Comparison of ENCODE assay signal across 8 cellular contexts in the genomic region with DNA sequence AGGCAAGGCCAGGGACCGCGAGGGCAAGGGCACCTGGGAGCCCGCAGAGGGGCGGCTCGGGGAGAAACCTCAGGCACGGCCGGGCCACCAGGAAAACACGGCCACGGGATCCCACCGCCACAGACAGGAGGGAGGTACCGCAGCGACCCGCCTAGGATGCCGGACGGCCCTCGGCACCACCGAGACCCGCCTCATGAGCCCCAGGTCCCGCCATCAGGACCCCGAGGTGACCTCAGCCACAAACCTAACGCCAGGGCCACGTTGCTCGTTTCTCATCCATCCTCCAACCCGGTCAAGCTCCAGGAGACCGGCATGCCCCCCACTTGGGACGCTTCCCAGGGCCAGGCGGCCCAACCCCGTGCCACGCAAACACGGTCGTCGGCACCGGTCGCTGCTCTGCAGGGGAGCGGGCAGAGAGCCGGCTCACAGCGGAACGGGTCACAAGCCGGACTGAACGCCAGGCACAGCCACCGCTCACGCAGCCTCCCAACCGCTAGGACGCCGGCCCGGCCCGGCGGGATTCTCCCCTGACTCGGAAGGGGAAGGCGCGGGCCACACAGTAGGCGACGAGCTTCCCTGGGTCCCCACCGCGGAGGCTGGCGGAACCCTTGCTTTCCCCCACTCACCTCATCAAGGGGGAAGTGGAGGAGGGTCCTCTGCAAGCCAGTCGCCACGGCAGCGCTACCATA.
DNase-seq lines count a peak whose midpoint lies in the region; ATAC-seq and TF ChIP-seq lines count a peak whose summit lies in the region.
"Not testable (repeated sequence)": the region's sequence is repeated elsewhere in the genome, so short reads cannot be mapped to it uniquely, and the experiment has no call there.

No MANE protein-coding gene starts in this region.

- H3K36me3 ChIP-seq in HUES6 (ENCODE audit: control insufficient read depth, insufficient read depth, low read length); adipocyte (ENCODE audit: control insufficient read depth, insufficient read depth, low read length, severe bottlenecking); ectodermal cell (ENCODE audit: control insufficient read depth, insufficient read depth, low read length); left ventricle myocardium inferior; right lobe of liver; thymus (ENCODE audit: control insufficient read depth, insufficient read depth): not testable (repeated sequence)

- not testable (repeated sequence) for TF ChIP-seq POLR2A in right lobe of liver (IDR thresholded peaks at IDR 0.05)

- H3K4me3 ChIP-seq in HUES6 (ENCODE audit: low read depth, low read length) (peak overlapping the region; percentile 41; the same call in 1 of the 2 replicates), adipocyte (ENCODE audit: low read length) (peak overlapping the region; percentile 47), ectodermal cell (ENCODE audit: insufficient read depth, low read depth, low read length) (peak overlapping the region; percentile 26), left ventricle myocardium inferior (peak overlapping the region; percentile 56), retinal pigment epithelial cell (ENCODE audit: low read length) (peak overlapping the region; percentile 30), thymus (ENCODE audit: low read length) (peak overlapping the region; percentile 18)
- H3K4me3 ChIP-seq in right lobe of liver: not testable (repeated sequence)

- WGBS in ectodermal cell, 2 experiments: 78 to 80% methylated on average over 59 of the region's 59 CpGs
- no CpG with 5 or more reads among the region's 59 CpGs for WGBS in right lobe of liver (ENCODE audit: insufficient coverage, low coverage, low lambda C conversion rate, missing lambda C conversion rate)
- WGBS in thymus: 6% methylated on average over 59 of the region's 59 CpGs

- H3K27ac ChIP-seq in HUES6 (ENCODE audit: low read depth, low read length); ectodermal cell (ENCODE audit: insufficient read depth, low read depth, low read length, poor library complexity, severe bottlenecking); left ventricle myocardium inferior (replicated peaks); right lobe of liver; thymus (ENCODE audit: low read depth): not testable (repeated sequence)

- not testable (repeated sequence) for TF ChIP-seq CTCF in left ventricle myocardium inferior (IDR thresholded peaks at IDR 0.05; ENCODE audit: borderline replicate concordance); right lobe of liver (IDR thresholded peaks at IDR 0.05); retinal pigment epithelial cell (conservative IDR thresholded peaks at IDR 0.05; ENCODE audit: low read depth, low read length)

- peaks cover 25% of the 10 kb centered on the region for H3K9me3 ChIP-seq in HUES6 (ENCODE audit: control insufficient read depth, insufficient read depth, low read depth, low read length)
- H3K9me3 ChIP-seq in adipocyte (ENCODE audit: control insufficient read depth, low read length); ectodermal cell (ENCODE audit: control insufficient read depth, low read length); left ventricle myocardium inferior (replicated peaks); right lobe of liver; thymus (ENCODE audit: control insufficient read depth): not testable (repeated sequence)

- DNase-seq in D341Med (ENCODE audit: low spot score) (peak; percentile 11), right lobe of liver (peak in 2 of 3 donors; percentile 38 to 47)
- not testable (repeated sequence) for DNase-seq in adipocyte (ENCODE audit: low read depth); left ventricle myocardium inferior; retinal pigment epithelial cell (ENCODE audit: low read depth)

- not testable (repeated sequence) for H3K9ac ChIP-seq in HUES6 (ENCODE audit: low read length); adipocyte (ENCODE audit: low read length)

- intact Hi-C loops in left ventricle myocardium inferior (cut with micrococcal nuclease); right lobe of liver (cut with DNase I): not testable (repeated sequence)

- H3K4me1 ChIP-seq in HUES6 (ENCODE audit: control insufficient read depth, insufficient read depth, low read length); adipocyte (ENCODE audit: control insufficient read depth, insufficient read depth, low read length); ectodermal cell (ENCODE audit: control insufficient read depth, insufficient read depth, low read length); left ventricle myocardium inferior; right lobe of liver; thymus (ENCODE audit: control insufficient read depth, insufficient read depth, low read length): not testable (repeated sequence)

- not testable (repeated sequence) for ATAC-seq in right lobe of liver

- H3K27me3 ChIP-seq in HUES6 (ENCODE audit: control insufficient read depth, insufficient read depth, low read length); adipocyte (replicated peaks; ENCODE audit: control insufficient read depth, insufficient read depth, low read length); ectodermal cell (ENCODE audit: control insufficient read depth, insufficient read depth, low read length, poor library complexity, severe bottlenecking); right lobe of liver: not testable (repeated sequence)
- H3K27me3 ChIP-seq in left ventricle myocardium inferior (ENCODE audit: low read depth) (peaks cover 64% of the 10 kb centered on the region), thymus (ENCODE audit: control insufficient read depth, insufficient read depth) (peaks cover 27% of the 10 kb centered on the region)
